In genomic region chr6:7238900-7239589, GRCh38 we compare ENCODE assay signal across 8 cellular contexts.
DNase-seq lines count a peak whose midpoint lies in the region; ATAC-seq and TF ChIP-seq lines count a peak whose summit lies in the region.

No MANE protein-coding gene starts in this region.

- no peak overlapping the region for H3K4me3 ChIP-seq in fibroblast of villous mesenchyme (ENCODE audit: low read depth, low read length)

- H3K4me3 Mint-ChIP-seq in activated T-cell treated with anti-CD3 and anti-CD28 coated beads, Interleukin-2, amount 50 U/mL, for 72 hours = no peak overlapping the region
- no peak overlapping the region for H3K4me3 Mint-ChIP-seq in osteocyte (ENCODE audit: unreplicated experiment)
- H3K4me3 Mint-ChIP-seq in type B pancreatic cell = peak overlapping the region; percentile 7

- no peaks in the 10 kb centered on the region for H3K27me3 Mint-ChIP-seq in activated T-cell treated with anti-CD3 and anti-CD28 coated beads, Interleukin-2, amount 50 U/mL, for 72 hours (ENCODE audit: low read depth)
- H3K27me3 Mint-ChIP-seq in osteocyte (ENCODE audit: unreplicated experiment) = no peaks in the 10 kb centered on the region
- no peaks in the 10 kb centered on the region for H3K27me3 Mint-ChIP-seq in type B pancreatic cell

- DNase-seq in CD1c-positive myeloid dendritic cell (ENCODE audit: extremely low spot score) (peak; percentile 74), LoVo (ENCODE audit: low spot score) (peak; percentile 63), RKO (ENCODE audit: low spot score) (peak; percentile 71), fibroblast of villous mesenchyme (ENCODE audit: low read depth) (peak; percentile 73), osteocyte (ENCODE audit: extremely low spot score, unreplicated experiment) (no peak), type B pancreatic cell (ENCODE audit: extremely low spot score, unreplicated experiment) (no peak)
- DNase-seq in activated T-cell treated with anti-CD3 and anti-CD28 coated beads, Interleukin-2, amount 50 U/mL, for 72 hours = peak; percentile 77 to 79

- no peaks in the 10 kb centered on the region for H3K9me3 Mint-ChIP-seq in activated T-cell treated with anti-CD3 and anti-CD28 coated beads, Interleukin-2, amount 50 U/mL, for 72 hours
- H3K9me3 Mint-ChIP-seq in osteocyte (ENCODE audit: unreplicated experiment) (no peaks in the 10 kb centered on the region), type B pancreatic cell (no peaks in the 10 kb centered on the region)

- peak; percentile 72 for TF ChIP-seq CTCF in fibroblast of villous mesenchyme (IDR thresholded peaks at IDR 0.05; ENCODE audit: insufficient read depth, low read depth, low read length)
- peak; percentile 63 for TF ChIP-seq CTCF in osteocyte (IDR thresholded peaks at IDR 0.05)
- TF ChIP-seq CTCF in type B pancreatic cell (conservative IDR thresholded peaks at IDR 0.05) = peak; percentile 73

- H3K4me1 Mint-ChIP-seq in activated T-cell treated with anti-CD3 and anti-CD28 coated beads, Interleukin-2, amount 50 U/mL, for 72 hours (ENCODE audit: low read depth) = peaks cover 34% of the 10 kb centered on the region
- peaks cover 29% of the 10 kb centered on the region for H3K4me1 Mint-ChIP-seq in osteocyte (ENCODE audit: unreplicated experiment)
- peaks cover 56% of the 10 kb centered on the region for H3K4me1 Mint-ChIP-seq in type B pancreatic cell (ENCODE audit: unreplicated experiment)

- H3K36me3 Mint-ChIP-seq in activated T-cell treated with anti-CD3 and anti-CD28 coated beads, Interleukin-2, amount 50 U/mL, for 72 hours (ENCODE audit: insufficient read depth in 2 of 2) = peaks cover 0 to 4% of the 10 kb centered on the region in 2 donors
- H3K36me3 Mint-ChIP-seq in osteocyte (ENCODE audit: unreplicated experiment) = peaks cover 17% of the 10 kb centered on the region
- peaks cover 14% of the 10 kb centered on the region for H3K36me3 Mint-ChIP-seq in type B pancreatic cell

- no peak overlapping the region for H3K27ac Mint-ChIP-seq in activated T-cell treated with anti-CD3 and anti-CD28 coated beads, Interleukin-2, amount 50 U/mL, for 72 hours
- no peak overlapping the region for H3K27ac Mint-ChIP-seq in osteocyte (ENCODE audit: unreplicated experiment)
- peak overlapping the region; percentile 54 for H3K27ac Mint-ChIP-seq in type B pancreatic cell

- ATAC-seq in GM21360 (IDR thresholded peaks at IDR 0.05; ENCODE audit: unreplicated experiment) = peak; percentile 53
- peak; percentile 84 for ATAC-seq in activated T-cell treated with anti-CD3 and anti-CD28 coated beads, Interleukin-2, amount 50 U/mL, for 72 hours (replicated peaks in 1 of 2)

Comparison
In these comparisons a context has a peak if more than half of its experiments do, and no peak if none do; other contexts are left out.
1. DNase-seq: peak in CD1c-positive myeloid dendritic cell (single experiment), LoVo (single experiment), RKO (single experiment), activated T-cell treated with anti-CD3 and anti-CD28 coated beads, Interleukin-2, amount 50 U/mL, for 72 hours (2 of 2) and fibroblast of villous mesenchyme (single experiment); none in osteocyte (single experiment) and type B pancreatic cell (single experiment).
2. Peak in every context shown above with its lines, with median percentiles within 50 percentile points of each other: CTCF ChIP-seq.